1 cellular context compared by ENCODE assay signal in the genomic region with DNA sequence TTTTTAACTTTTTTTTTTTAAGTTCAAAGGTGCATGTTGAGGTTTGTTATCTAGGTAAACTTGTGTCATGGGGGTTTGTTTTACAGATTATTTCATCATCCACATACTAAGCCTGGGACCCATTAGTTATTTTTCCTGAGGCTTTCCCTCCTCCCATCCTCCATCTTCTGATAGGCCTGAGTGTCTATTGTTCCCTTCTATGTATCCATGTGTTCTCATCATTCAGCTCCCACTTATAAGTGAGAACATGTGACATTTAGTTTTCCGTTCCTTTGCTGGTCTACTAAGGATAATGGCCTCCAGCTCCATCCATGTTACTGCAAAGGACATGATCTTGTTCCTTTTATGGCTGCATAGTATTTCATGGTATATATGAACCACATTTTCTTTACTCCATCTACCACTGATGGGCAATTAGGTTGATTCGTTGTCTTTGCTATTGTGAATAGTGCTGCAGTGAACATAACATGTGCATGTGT.
A peak's percentile ranks its signal among the peaks of the same experiment; 100 is the strongest.
TF ChIP-seq lines count a peak whose summit lies in the region.

No MANE protein-coding gene starts in this region.

TF ChIP-seq in K562, 482 proteins besides CTCF, POLR2A, EP300 and RAD21 (continued from another document and continues in another):
- TF ChIP-seq, protein P1, sequence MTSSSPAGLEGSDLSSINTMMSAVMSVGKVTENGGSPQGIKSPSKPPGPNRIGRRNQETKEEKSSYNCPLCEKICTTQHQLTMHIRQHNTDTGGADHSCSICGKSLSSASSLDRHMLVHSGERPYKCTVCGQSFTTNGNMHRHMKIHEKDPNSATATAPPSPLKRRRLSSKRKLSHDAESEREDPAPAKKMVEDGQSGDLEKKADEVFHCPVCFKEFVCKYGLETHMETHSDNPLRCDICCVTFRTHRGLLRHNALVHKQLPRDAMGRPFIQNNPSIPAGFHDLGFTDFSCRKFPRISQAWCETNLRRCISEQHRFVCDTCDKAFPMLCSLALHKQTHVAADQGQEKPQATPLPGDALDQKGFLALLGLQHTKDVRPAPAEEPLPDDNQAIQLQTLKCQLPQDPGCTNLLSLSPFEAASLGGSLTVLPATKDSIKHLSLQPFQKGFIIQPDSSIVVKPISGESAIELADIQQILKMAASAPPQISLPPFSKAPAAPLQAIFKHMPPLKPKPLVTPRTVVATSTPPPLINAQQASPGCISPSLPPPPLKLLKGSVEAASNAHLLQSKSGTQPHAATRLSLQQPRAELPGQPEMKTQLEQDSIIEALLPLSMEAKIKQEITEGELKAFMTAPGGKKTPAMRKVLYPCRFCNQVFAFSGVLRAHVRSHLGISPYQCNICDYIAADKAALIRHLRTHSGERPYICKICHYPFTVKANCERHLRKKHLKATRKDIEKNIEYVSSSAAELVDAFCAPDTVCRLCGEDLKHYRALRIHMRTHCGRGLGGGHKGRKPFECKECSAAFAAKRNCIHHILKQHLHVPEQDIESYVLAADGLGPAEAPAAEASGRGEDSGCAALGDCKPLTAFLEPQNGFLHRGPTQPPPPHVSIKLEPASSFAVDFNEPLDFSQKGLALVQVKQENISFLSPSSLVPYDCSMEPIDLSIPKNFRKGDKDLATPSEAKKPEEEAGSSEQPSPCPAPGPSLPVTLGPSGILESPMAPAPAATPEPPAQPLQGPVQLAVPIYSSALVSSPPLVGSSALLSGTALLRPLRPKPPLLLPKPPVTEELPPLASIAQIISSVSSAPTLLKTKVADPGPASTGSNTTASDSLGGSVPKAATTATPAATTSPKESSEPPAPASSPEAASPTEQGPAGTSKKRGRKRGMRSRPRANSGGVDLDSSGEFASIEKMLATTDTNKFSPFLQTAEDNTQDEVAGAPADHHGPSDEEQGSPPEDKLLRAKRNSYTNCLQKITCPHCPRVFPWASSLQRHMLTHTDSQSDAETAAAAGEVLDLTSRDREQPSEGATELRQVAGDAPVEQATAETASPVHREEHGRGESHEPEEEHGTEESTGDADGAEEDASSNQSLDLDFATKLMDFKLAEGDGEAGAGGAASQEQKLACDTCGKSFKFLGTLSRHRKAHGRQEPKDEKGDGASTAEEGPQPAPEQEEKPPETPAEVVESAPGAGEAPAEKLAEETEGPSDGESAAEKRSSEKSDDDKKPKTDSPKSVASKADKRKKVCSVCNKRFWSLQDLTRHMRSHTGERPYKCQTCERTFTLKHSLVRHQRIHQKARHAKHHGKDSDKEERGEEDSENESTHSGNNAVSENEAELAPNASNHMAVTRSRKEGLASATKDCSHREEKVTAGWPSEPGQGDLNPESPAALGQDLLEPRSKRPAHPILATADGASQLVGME (CRISPR knock-in tag; IDR thresholded peaks at IDR 0.05): no peak
- TF ChIP-seq ZNF436 (CRISPR knock-in tag; IDR thresholded peaks at IDR 0.05) (no peak), CBX1 (IDR thresholded peaks at IDR 0.05; ENCODE audit: low read depth) (no peak), EP400 (IDR thresholded peaks at IDR 0.05) (peak; percentile 36; the same call in 1 of the 2 replicates), ILK (tag; IDR thresholded peaks at IDR 0.05; ENCODE audit: borderline replicate concordance, low read depth) (peak; percentile 38; the same call in 1 of the 2 replicates), HMGN3 (IDR thresholded peaks at IDR 0.05; ENCODE audit: borderline replicate concordance, extremely low read depth, insufficient read length, low read depth, low read length) (no peak), FOS (IDR thresholded peaks at IDR 0.05; ENCODE audit: extremely low read depth, insufficient read length) (no peak), ELF4 (CRISPR knock-in tag; IDR thresholded peaks at IDR 0.05) (no peak), ZNF232 (CRISPR knock-in tag; IDR thresholded peaks at IDR 0.05) (no peak), ETV5 (CRISPR knock-in tag; IDR thresholded peaks at IDR 0.05; ENCODE audit: low read depth) (no peak), HMG20B (CRISPR knock-in tag; IDR thresholded peaks at IDR 0.05) (no peak), ZFPM2 (CRISPR knock-in tag; IDR thresholded peaks at IDR 0.05) (no peak), TAL1 (IDR thresholded peaks at IDR 0.05) (peak; percentile 50), NR2C2 (CRISPR knock-in tag; IDR thresholded peaks at IDR 0.05) (no peak), NR2C2 (tag; IDR thresholded peaks at IDR 0.05) (peak; percentile 93), ZNF76 (CRISPR knock-in tag; IDR thresholded peaks at IDR 0.05; ENCODE audit: borderline replicate concordance) (0 out of 2 replicates have a peak, but pooled peaks have one; percentile 52), CXXC5 (CRISPR knock-in tag; IDR thresholded peaks at IDR 0.05) (peak; percentile 57), ZNF239 (CRISPR knock-in tag; IDR thresholded peaks at IDR 0.05) (no peak), ZNF584 (CRISPR knock-in tag; IDR thresholded peaks at IDR 0.05; ENCODE audit: low read depth) (peak; percentile 80), PCBP1 (IDR thresholded peaks at IDR 0.05; ENCODE audit: low read depth, low read length, poor library complexity, severe bottlenecking) (no peak), GTF2E2 (tag; IDR thresholded peaks at IDR 0.05) (peak; percentile 88), HDAC1 (IDR thresholded peaks at IDR 0.05) (no peak), MED1 (CRISPR knock-in tag; IDR thresholded peaks at IDR 0.05; ENCODE audit: borderline replicate concordance) (no peak), PTRF (tag; IDR thresholded peaks at IDR 0.05) (no peak; the same call in 1 of the 2 replicates), PHF8 (IDR thresholded peaks at IDR 0.05; ENCODE audit: borderline replicate concordance, low read length) (no peak), MBD2 (IDR thresholded peaks at IDR 0.05; ENCODE audit: borderline replicate concordance, low read depth) (no peak)
- TF ChIP-seq, protein P2, sequence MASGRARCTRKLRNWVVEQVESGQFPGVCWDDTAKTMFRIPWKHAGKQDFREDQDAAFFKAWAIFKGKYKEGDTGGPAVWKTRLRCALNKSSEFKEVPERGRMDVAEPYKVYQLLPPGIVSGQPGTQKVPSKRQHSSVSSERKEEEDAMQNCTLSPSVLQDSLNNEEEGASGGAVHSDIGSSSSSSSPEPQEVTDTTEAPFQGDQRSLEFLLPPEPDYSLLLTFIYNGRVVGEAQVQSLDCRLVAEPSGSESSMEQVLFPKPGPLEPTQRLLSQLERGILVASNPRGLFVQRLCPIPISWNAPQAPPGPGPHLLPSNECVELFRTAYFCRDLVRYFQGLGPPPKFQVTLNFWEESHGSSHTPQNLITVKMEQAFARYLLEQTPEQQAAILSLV (tag; IDR thresholded peaks at IDR 0.05): peak; percentile 60; the same call in 1 of the 2 replicates
- TF ChIP-seq, protein P3, sequence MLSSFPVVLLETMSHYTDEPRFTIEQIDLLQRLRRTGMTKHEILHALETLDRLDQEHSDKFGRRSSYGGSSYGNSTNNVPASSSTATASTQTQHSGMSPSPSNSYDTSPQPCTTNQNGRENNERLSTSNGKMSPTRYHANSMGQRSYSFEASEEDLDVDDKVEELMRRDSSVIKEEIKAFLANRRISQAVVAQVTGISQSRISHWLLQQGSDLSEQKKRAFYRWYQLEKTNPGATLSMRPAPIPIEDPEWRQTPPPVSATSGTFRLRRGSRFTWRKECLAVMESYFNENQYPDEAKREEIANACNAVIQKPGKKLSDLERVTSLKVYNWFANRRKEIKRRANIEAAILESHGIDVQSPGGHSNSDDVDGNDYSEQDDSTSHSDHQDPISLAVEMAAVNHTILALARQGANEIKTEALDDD (IDR thresholded peaks at IDR 0.05): 0 out of 2 replicates have a peak, but pooled peaks have one; percentile 18
- TF ChIP-seq, protein P4, sequence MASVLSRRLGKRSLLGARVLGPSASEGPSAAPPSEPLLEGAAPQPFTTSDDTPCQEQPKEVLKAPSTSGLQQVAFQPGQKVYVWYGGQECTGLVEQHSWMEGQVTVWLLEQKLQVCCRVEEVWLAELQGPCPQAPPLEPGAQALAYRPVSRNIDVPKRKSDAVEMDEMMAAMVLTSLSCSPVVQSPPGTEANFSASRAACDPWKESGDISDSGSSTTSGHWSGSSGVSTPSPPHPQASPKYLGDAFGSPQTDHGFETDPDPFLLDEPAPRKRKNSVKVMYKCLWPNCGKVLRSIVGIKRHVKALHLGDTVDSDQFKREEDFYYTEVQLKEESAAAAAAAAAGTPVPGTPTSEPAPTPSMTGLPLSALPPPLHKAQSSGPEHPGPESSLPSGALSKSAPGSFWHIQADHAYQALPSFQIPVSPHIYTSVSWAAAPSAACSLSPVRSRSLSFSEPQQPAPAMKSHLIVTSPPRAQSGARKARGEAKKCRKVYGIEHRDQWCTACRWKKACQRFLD (CRISPR knock-in tag; IDR thresholded peaks at IDR 0.05): peak; percentile 92; the same call in 1 of the 2 replicates
- TF ChIP-seq, protein P5, sequence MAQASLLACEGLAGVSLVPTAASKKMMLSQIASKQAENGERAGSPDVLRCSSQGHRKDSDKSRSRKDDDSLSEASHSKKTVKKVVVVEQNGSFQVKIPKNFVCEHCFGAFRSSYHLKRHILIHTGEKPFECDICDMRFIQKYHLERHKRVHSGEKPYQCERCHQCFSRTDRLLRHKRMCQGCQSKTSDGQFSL (CRISPR knock-in tag; IDR thresholded peaks at IDR 0.05): no peak
- TF ChIP-seq, protein P5 (tag; IDR thresholded peaks at IDR 0.05): no peak; a peak in 1 of 4 replicates
- TF ChIP-seq, protein P6, sequence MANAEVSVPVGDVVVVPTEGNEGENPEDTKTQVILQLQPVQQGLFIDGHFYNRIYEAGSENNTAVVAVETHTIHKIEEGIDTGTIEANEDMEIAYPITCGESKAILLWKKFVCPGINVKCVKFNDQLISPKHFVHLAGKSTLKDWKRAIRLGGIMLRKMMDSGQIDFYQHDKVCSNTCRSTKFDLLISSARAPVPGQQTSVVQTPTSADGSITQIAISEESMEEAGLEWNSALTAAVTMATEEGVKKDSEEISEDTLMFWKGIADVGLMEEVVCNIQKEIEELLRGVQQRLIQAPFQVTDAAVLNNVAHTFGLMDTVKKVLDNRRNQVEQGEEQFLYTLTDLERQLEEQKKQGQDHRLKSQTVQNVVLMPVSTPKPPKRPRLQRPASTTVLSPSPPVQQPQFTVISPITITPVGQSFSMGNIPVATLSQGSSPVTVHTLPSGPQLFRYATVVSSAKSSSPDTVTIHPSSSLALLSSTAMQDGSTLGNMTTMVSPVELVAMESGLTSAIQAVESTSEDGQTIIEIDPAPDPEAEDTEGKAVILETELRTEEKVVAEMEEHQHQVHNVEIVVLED (CRISPR knock-in tag; IDR thresholded peaks at IDR 0.05): no peak
- TF ChIP-seq, protein P7, sequence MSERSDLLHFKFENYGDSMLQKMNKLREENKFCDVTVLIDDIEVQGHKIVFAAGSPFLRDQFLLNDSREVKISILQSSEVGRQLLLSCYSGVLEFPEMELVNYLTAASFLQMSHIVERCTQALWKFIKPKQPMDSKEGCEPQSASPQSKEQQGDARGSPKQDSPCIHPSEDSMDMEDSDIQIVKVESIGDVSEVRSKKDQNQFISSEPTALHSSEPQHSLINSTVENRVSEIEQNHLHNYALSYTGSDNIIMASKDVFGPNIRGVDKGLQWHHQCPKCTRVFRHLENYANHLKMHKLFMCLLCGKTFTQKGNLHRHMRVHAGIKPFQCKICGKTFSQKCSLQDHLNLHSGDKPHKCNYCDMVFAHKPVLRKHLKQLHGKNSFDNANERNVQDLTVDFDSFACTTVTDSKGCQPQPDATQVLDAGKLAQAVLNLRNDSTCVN (CRISPR knock-in tag; IDR thresholded peaks at IDR 0.05): no peak
- TF ChIP-seq, protein P8, sequence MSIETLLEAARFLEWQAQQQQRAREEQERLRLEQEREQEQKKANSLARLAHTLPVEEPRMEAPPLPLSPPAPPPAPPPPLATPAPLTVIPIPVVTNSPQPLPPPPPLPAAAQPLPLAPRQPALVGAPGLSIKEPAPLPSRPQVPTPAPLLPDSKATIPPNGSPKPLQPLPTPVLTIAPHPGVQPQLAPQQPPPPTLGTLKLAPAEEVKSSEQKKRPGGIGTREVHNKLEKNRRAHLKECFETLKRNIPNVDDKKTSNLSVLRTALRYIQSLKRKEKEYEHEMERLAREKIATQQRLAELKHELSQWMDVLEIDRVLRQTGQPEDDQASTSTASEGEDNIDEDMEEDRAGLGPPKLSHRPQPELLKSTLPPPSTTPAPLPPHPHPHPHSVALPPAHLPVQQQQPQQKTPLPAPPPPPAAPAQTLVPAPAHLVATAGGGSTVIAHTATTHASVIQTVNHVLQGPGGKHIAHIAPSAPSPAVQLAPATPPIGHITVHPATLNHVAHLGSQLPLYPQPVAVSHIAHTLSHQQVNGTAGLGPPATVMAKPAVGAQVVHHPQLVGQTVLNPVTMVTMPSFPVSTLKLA (conservative IDR thresholded peaks at IDR 0.05): no peak
- TF ChIP-seq, protein P9, sequence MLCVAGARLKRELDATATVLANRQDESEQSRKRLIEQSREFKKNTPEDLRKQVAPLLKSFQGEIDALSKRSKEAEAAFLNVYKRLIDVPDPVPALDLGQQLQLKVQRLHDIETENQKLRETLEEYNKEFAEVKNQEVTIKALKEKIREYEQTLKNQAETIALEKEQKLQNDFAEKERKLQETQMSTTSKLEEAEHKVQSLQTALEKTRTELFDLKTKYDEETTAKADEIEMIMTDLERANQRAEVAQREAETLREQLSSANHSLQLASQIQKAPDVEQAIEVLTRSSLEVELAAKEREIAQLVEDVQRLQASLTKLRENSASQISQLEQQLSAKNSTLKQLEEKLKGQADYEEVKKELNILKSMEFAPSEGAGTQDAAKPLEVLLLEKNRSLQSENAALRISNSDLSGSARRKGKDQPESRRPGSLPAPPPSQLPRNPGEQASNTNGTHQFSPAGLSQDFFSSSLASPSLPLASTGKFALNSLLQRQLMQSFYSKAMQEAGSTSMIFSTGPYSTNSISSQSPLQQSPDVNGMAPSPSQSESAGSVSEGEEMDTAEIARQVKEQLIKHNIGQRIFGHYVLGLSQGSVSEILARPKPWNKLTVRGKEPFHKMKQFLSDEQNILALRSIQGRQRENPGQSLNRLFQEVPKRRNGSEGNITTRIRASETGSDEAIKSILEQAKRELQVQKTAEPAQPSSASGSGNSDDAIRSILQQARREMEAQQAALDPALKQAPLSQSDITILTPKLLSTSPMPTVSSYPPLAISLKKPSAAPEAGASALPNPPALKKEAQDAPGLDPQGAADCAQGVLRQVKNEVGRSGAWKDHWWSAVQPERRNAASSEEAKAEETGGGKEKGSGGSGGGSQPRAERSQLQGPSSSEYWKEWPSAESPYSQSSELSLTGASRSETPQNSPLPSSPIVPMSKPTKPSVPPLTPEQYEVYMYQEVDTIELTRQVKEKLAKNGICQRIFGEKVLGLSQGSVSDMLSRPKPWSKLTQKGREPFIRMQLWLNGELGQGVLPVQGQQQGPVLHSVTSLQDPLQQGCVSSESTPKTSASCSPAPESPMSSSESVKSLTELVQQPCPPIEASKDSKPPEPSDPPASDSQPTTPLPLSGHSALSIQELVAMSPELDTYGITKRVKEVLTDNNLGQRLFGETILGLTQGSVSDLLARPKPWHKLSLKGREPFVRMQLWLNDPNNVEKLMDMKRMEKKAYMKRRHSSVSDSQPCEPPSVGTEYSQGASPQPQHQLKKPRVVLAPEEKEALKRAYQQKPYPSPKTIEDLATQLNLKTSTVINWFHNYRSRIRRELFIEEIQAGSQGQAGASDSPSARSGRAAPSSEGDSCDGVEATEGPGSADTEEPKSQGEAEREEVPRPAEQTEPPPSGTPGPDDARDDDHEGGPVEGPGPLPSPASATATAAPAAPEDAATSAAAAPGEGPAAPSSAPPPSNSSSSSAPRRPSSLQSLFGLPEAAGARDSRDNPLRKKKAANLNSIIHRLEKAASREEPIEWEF (CRISPR knock-in tag; IDR thresholded peaks at IDR 0.05): no peak
- TF ChIP-seq, protein P10, sequence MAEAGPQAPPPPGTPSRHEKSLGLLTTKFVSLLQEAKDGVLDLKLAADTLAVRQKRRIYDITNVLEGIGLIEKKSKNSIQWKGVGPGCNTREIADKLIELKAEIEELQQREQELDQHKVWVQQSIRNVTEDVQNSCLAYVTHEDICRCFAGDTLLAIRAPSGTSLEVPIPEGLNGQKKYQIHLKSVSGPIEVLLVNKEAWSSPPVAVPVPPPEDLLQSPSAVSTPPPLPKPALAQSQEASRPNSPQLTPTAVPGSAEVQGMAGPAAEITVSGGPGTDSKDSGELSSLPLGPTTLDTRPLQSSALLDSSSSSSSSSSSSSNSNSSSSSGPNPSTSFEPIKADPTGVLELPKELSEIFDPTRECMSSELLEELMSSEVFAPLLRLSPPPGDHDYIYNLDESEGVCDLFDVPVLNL (CRISPR knock-in tag; IDR thresholded peaks at IDR 0.05; ENCODE audit: low read depth): no peak
